ENCODE assay signal across 33 cellular contexts in the genomic region with DNA sequence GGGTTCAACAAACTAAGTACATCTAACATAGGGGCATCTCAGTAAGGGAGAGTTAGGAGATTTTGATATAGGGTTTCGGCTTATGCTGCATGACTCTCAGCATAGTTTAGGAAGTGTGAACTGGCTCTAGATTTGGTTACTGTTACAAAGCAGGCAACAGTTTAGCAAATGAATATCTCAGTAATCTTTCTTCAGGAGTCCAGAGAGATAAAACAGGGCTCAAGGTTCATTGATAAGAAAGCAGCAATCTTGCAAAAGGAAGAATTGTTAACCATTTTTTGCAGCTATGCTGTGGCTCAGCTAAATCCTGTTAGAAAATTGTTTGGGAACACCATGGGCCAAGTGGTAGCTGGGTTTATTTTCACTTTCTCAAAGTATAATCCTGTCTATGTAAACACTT.
"Had no signal": no experiment of that assay in that cellular context is flagged by ENCODE, and none has a peak within 500 bp of the region (broad histone marks: within the 10 kb centered on the region; RNA-seq: fewer than 3 reads in every experiment).

No MANE protein-coding gene starts in this region.

- H3K4me3 ChIP-seq: ascending aorta, cardiac muscle cell, PC-9 had no signal

- H3K36me3 ChIP-seq: ascending aorta, cardiac muscle cell had no signal

- H3K27ac ChIP-seq: ascending aorta, cardiac muscle cell, KMS-11, PC-9, RWPE1, VCaP had no signal

- H3K9me3 ChIP-seq: ascending aorta had no signal

- H3K4me2 ChIP-seq: KMS-11, PC-9 had no signal

- DNase-seq: activated B cell treated with CpG ODN at 0.5 μM for 24 hours; activated CD4-positive, alpha-beta memory T cell treated with anti-CD3 and anti-CD28 coated beads for 36 hours; activated CD4-positive, alpha-beta T cell treated with anti-CD3 and anti-CD28 coated beads for 4 hours; activated CD4-positive, alpha-beta T cell treated with anti-CD3 and anti-CD28 coated beads, Interleukin-2, amount 50 U/mL, for 1 hour; activated CD4-positive, CD25-positive, alpha-beta regulatory T cell treated with anti-CD3 and anti-CD28 coated beads, Interleukin-2, amount 50 U/mL, for 72 hours; activated CD8-positive, alpha-beta memory T cell treated with anti-CD3 and anti-CD28 coated beads for 24 hours; activated CD8-positive, alpha-beta memory T cell treated with anti-CD3 and anti-CD28 coated beads, Interleukin-2, amount 10 ng/mL, durations not matched to agents 7 days and 5 days; activated CD8-positive, alpha-beta memory T cell treated with anti-CD3 and anti-CD28 coated beads, Interleukin-2, amount 50 U/mL, for 48 hours; activated gamma-delta T cell; activated naive CD4-positive, alpha-beta T cell treated with Interleukin-2 at 50 U/mL for 16 hours; activated naive CD8-positive, alpha-beta T cell treated with anti-CD3 and anti-CD28 coated beads, Interleukin-2, amount 10 ng/mL, durations not matched to agents 7 days and 5 days; activated T-cell treated with anti-CD3 and anti-CD28 coated beads, Interleukin-2, amount 50 U/mL, for 24 hours; amygdala; NCI-H1105; NCI-H1417 treated with DMSO at 0.1 percent for 48 hours; NCI-H187 treated with DMSO at 0.1 percent for 48 hours; NCI-H2081; NCI-H2171 treated with DMSO at 0.1 percent for 48 hours; NCI-H2227 treated with DMSO at 0.1 percent for 48 hours; NCI-H446 treated with DMSO at 0.1 percent for 48 hours; NCI-H69; PC-9; SIG-M5; T-cell; T-helper 2 cell; T-helper 9 cell had no signal

- H3K27me3 ChIP-seq: ascending aorta, cardiac muscle cell had no signal

- ATAC-seq: activated CD8-positive, alpha-beta memory T cell treated with anti-CD3 and anti-CD28 coated beads, Interleukin-2, amount 10 ng/mL, durations not matched to agents 7 days and 5 days; Right ventricle myocardium inferior; SK-N-SH treated with all-trans-retinoic acid at 6 μM for 48 hours; T-cell had no signal

- H3K9ac ChIP-seq: KMS-11 had no signal

- H3K4me1 ChIP-seq: ascending aorta had no signal

- H2AFZ ChIP-seq: PC-9 had no signal
